Comparison of ENCODE assay signal across 9 cellular contexts in the genomic region with DNA sequence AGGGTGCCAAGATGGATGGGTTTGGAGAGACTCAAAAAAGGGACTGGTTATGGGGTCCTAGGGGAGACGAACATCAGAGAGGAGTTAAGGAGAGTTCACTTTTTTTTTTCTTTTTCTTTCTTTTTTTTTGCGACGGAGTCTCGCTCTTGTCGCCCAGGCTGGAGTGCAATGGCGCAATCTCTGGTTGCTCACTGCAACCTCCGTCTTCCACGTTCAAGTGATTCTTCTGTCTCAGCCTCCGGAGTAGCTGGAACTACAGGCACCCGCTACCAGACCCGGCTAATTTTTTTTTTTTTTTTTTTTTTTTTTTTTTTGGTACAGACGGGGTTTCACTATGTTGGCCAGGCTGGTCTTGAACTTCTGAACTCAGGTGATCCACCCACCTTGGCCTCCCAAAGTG. TPM values are rescaled to one million over a fixed set of nuclear protein-coding genes. Genes with fewer than 3 reads are reported as not detected.
A peak's percentile ranks its signal among the peaks of the same experiment; 100 is the strongest.
DNase-seq lines count a peak whose midpoint lies in the region; ATAC-seq and TF ChIP-seq lines count a peak whose summit lies in the region.
"Had no signal": no experiment of that assay in that cellular context is flagged by ENCODE, and none has a peak within 500 bp of the region (broad histone marks: within the 10 kb centered on the region; RNA-seq: fewer than 3 reads in every experiment).

No MANE protein-coding gene starts in this region.

- DNase-seq in GM23338 (ENCODE audit: low spot score), result no peak
- no peak for DNase-seq in Peyer's patch
- DNase-seq in fibroblast of lung (ENCODE audit: low read depth in 2 of 2), result no peak
- DNase-seq in gastrocnemius medialis, result no peak
- no peak for DNase-seq in central memory CD4-positive, alpha-beta T cell
- no peak for DNase-seq in HuH-7.5 (ENCODE audit: low spot score)
- DNase-seq in iPS-NIHi7 (ENCODE audit: extremely low spot score), result no peak
- DNase-seq: NCI-H1417 treated with DMSO at 0.1 percent for 48 hours had no signal

- H4K20me1 ChIP-seq in GM23338 (replicated peaks; ENCODE audit: insufficient read depth), result peaks cover 36% of the 10 kb centered on the region
- H4K20me1 ChIP-seq in fibroblast of lung (ENCODE audit: control insufficient read depth, extremely low read depth, insufficient read depth, low read length), result no peaks in the 10 kb centered on the region

- peaks cover 24% of the 10 kb centered on the region for H3K27me3 Mint-ChIP-seq in GM23338 (ENCODE audit: insufficient read depth, low read depth, poor library complexity)

- H3K4me3 Mint-ChIP-seq in GM23338, result peak overlapping the region; percentile 99

- peak overlapping the region; percentile 74; the same call in 1 of the 2 replicates for H3K27ac ChIP-seq in GM23338 (ENCODE audit: low read depth)
- H3K27ac ChIP-seq in Peyer's patch, result peak overlapping the region in 3 of 4 donors; percentile 83 to 94 (median 92)
- no peak overlapping the region for H3K27ac ChIP-seq in fibroblast of lung (ENCODE audit: insufficient read depth, low read length)
- no peak overlapping the region for H3K27ac ChIP-seq in gastrocnemius medialis

- H3K4me3 ChIP-seq in GM23338 (peak overlapping the region; percentile 97), Peyer's patch (peak overlapping the region; percentile 60 to 76 (median 71)), fibroblast of lung (replicated peaks in 1 of 4; ENCODE audit: control extremely low read depth in 1 of 4, insufficient read depth in 1 of 4, low read depth in 3 of 4, low read length in 4 of 4) (peak overlapping the region in 2 of 4 experiments; percentile 29 to 35), gastrocnemius medialis (peak overlapping the region; percentile 27 to 52 (median 45))

- peak overlapping the region; percentile 95 for H3K27ac Mint-ChIP-seq in GM23338

- H2AFZ ChIP-seq in GM23338 (peak overlapping the region; percentile 74), fibroblast of lung (ENCODE audit: low read length) (no peak overlapping the region)

- no peaks in the 10 kb centered on the region for H3K9me2 ChIP-seq in GM23338 (ENCODE audit: insufficient read depth)

- H3K36me3 Mint-ChIP-seq in GM23338 (ENCODE audit: low read depth), result peaks cover 47% of the 10 kb centered on the region

- peaks cover 7% of the 10 kb centered on the region; the same call in 1 of the 2 replicates for H3F3A ChIP-seq in GM23338 (replicated peaks; ENCODE audit: low read depth)

- no peak overlapping the region for H3K9ac ChIP-seq in fibroblast of lung (ENCODE audit: insufficient read depth, low read length)

- H3K36me3 ChIP-seq in GM23338 (ENCODE audit: insufficient read depth) (peaks cover 4% of the 10 kb centered on the region), Peyer's patch (peaks cover 0 to 5% (median 0%) of the 10 kb centered on the region in 3 donors), fibroblast of lung (ENCODE audit: control insufficient read depth, insufficient read depth, low read length) (no peaks in the 10 kb centered on the region), gastrocnemius medialis (no peaks in the 10 kb centered on the region)

- peaks cover 36% of the 10 kb centered on the region for H3K4me1 ChIP-seq in GM23338 (ENCODE audit: insufficient read depth)
- H3K4me1 ChIP-seq in Peyer's patch, result peaks cover 0 to 20% (median 14%) of the 10 kb centered on the region in 4 donors
- no peaks in the 10 kb centered on the region for H3K4me1 ChIP-seq in fibroblast of lung (ENCODE audit: control insufficient read depth, extremely low read depth, insufficient read depth, low read length)
- peaks cover 0 to 13% of the 10 kb centered on the region in 2 donors for H3K4me1 ChIP-seq in gastrocnemius medialis

- TF ChIP-seq CTCF in GM23338 (conservative IDR thresholded peaks at IDR 0.05; ENCODE audit: low read depth in 2 of 2) (no peak), Peyer's patch (IDR thresholded peaks at IDR 0.05) (no peak), fibroblast of lung (conservative IDR thresholded peaks at IDR 0.05 in 1 of 2, IDR thresholded peaks at IDR 0.05 in 1 of 2; ENCODE audit: low read depth in 1 of 2, low read length in 2 of 2) (no peak), gastrocnemius medialis (IDR thresholded peaks at IDR 0.05 in 4 of 5, conservative IDR thresholded peaks at IDR 0.05 in 1 of 5) (no peak)

- H3K27me3 ChIP-seq in GM23338 (ENCODE audit: insufficient read depth), result 0 out of 2 replicates have a peak, but pooled peaks cover 4% of the 10 kb centered on the region
- H3K27me3 ChIP-seq in Peyer's patch, result no peaks in the 10 kb centered on the region
- H3K27me3 ChIP-seq in fibroblast of lung (ENCODE audit: control insufficient read depth, insufficient read depth, low read length), result peaks cover 41% of the 10 kb centered on the region
- H3K27me3 ChIP-seq in gastrocnemius medialis, result peaks cover 24 to 34% (median 29%) of the 10 kb centered on the region in 3 donors

- intact Hi-C loops in gastrocnemius medialis (cut with DNase I; ENCODE audit: low total_unique reads), result no loop called here

- in situ Hi-C loops in gastrocnemius medialis (cut with MboI; ENCODE audit: low sequenced_read_pairs in 4 of 4), result no loop called here

- H3K79me2 ChIP-seq in GM23338 (replicated peaks; ENCODE audit: insufficient read depth) (peaks cover 58% of the 10 kb centered on the region), fibroblast of lung (ENCODE audit: control insufficient read depth, insufficient read depth, low read length) (no peaks in the 10 kb centered on the region)

- H3K4me1 Mint-ChIP-seq in GM23338, result peaks cover 42% of the 10 kb centered on the region

- ATAC-seq in GM23338 (no peak), gastrocnemius medialis (no peak), HG02623 (IDR thresholded peaks at IDR 0.05; ENCODE audit: unreplicated experiment) (no peak)

- 0 out of 3 replicates have a peak, but pooled peaks cover 3% of the 10 kb centered on the region for H3K9me3 Mint-ChIP-seq in GM23338

- H3K4me2 ChIP-seq in GM23338 (peak overlapping the region; percentile 100), fibroblast of lung (ENCODE audit: extremely low read depth, insufficient read depth, low read length) (peak overlapping the region; percentile 66)

- TF ChIP-seq POLR2A in Peyer's patch (IDR thresholded peaks at IDR 0.05), result no peak
- TF ChIP-seq POLR2A in gastrocnemius medialis (IDR thresholded peaks at IDR 0.05), result no peak

- H3K9me3 ChIP-seq in Peyer's patch, result no peaks in the 10 kb centered on the region
- no peaks in the 10 kb centered on the region for H3K9me3 ChIP-seq in fibroblast of lung (ENCODE audit: control insufficient read depth, insufficient read depth, low read depth, low read length)
- H3K9me3 ChIP-seq in gastrocnemius medialis, result no peaks in the 10 kb centered on the region

TF ChIP-seq in GM23338, 12 proteins besides CTCF, POLR2A, EP300 and RAD21 (continues in another document):
- TF ChIP-seq STAT1 (IDR thresholded peaks at IDR 0.05; ENCODE audit: unreplicated experiment), result no peak
- TF ChIP-seq ZNF114 (CRISPR knock-in tag; IDR thresholded peaks at IDR 0.05), result no peak
- TF ChIP-seq CREB1 (CRISPR knock-in tag; IDR thresholded peaks at IDR 0.05; ENCODE audit: low read depth), result no peak
- TF ChIP-seq EZH2 (IDR thresholded peaks at IDR 0.05; ENCODE audit: low read depth, unreplicated experiment), result no peak
- TF ChIP-seq EZH2phosphoT487 (IDR thresholded peaks at IDR 0.05; ENCODE audit: unreplicated experiment), result no peak
- no peak for TF ChIP-seq JUNB (IDR thresholded peaks at IDR 0.05; ENCODE audit: unreplicated experiment)

RNA-seq across cellular contexts. Expression of gene SPINT1, which starts 1.2 kb away (rescaled TPM):
- total RNA-seq in GM23338 (2014; rRNA removed; shearing (Covaris generic)), result 209 and 253 TPM in 2 replicates
- 38.6 and 41.3 TPM in 2 replicates for polyA plus RNA-seq in GM23338 (2016; fragmentation: Nextera tagmentation; extraction: Ambion mirVana)
- 100 to 1,000 TPM; 103 to 991 (median 784) TPM for total RNA-seq in Peyer's patch
- total RNA-seq in fibroblast of lung, result under 0.01 TPM in 2 replicates
- 0.09 and 0.16 TPM in 2 replicates for polyA plus RNA-seq in fibroblast of lung
- polyA plus RNA-seq in fibroblast of lung (2012), result 0.16 and 0.48 TPM in 2 replicates
- 0.70 TPM in 1 of 2 replicates, not detected in the other for polyA minus RNA-seq in fibroblast of lung (ENCODE audit: low replicate concordance)
- total RNA-seq in gastrocnemius medialis, result 1 to 10 TPM in 2 of 4 donors, under 1 TPM in 1, not detected in 1; 0.42 to 5.0 (median 1.0) TPM

RNA-seq across cellular contexts. Expression of gene PPP1R14D, which starts 16.5 kb away (rescaled TPM):
- total RNA-seq in GM23338 (2014; rRNA removed; shearing (Covaris generic)), result not detected in 2 replicates
- not detected in 2 replicates for polyA plus RNA-seq in GM23338 (2016; fragmentation: Nextera tagmentation; extraction: Ambion mirVana)
- total RNA-seq in Peyer's patch, result 100 to 1,000 TPM in 2 of 4 donors, 10 to 100 TPM in 2; 42.9 to 217 (median 148) TPM
- not detected in 2 replicates for total RNA-seq in fibroblast of lung
- not detected in 2 replicates for polyA plus RNA-seq in fibroblast of lung
- not detected in 2 replicates for polyA plus RNA-seq in fibroblast of lung (2012)
- not detected in 2 replicates for polyA minus RNA-seq in fibroblast of lung (ENCODE audit: low replicate concordance)
- total RNA-seq in gastrocnemius medialis, result under 1 TPM in 1 of 4 donors, not detected in 3; 0.51 TPM

RNA-seq across cellular contexts. Expression of gene RHOV, which starts 29.0 kb away (rescaled TPM):
- 2.9 and 4.7 TPM in 2 replicates for total RNA-seq in GM23338 (2014; rRNA removed; shearing (Covaris generic))
- 3.0 and 4.4 TPM in 2 replicates for polyA plus RNA-seq in GM23338 (2016; fragmentation: Nextera tagmentation; extraction: Ambion mirVana)
- 1 to 10 TPM in 1 of 4 donors, under 1 TPM in 2, not detected in 1; 0.67 to 1.6 (median 0.88) TPM for total RNA-seq in Peyer's patch
- under 0.01 TPM in 1 of 2 replicates, not detected in the other for total RNA-seq in fibroblast of lung
- polyA plus RNA-seq in fibroblast of lung, result not detected in 2 replicates
- polyA plus RNA-seq in fibroblast of lung (2012), result not detected in 2 replicates
- polyA minus RNA-seq in fibroblast of lung (ENCODE audit: low replicate concordance), result not detected in 2 replicates
- not detected for total RNA-seq in gastrocnemius medialis

RNA-seq across cellular contexts. Expression of gene DNAJC17, which starts 37.8 kb away (rescaled TPM):
- 23.0 and 35.0 TPM in 2 replicates for total RNA-seq in GM23338 (2014; rRNA removed; shearing (Covaris generic))
- polyA plus RNA-seq in GM23338 (2016; fragmentation: Nextera tagmentation; extraction: Ambion mirVana) (77.6 and 81.6 TPM in 2 replicates), fibroblast of lung (41.8 and 51.3 TPM in 2 replicates)
- total RNA-seq in Peyer's patch (10 to 100 TPM; 26.9 to 37.1 (median 32.9) TPM), fibroblast of lung (12.8 and 17.7 TPM in 2 replicates), gastrocnemius medialis (10 to 100 TPM in 2 of 4 donors, 1 to 10 TPM in 2; 5.3 to 25.0 (median 11.4) TPM)
- polyA plus RNA-seq in fibroblast of lung (2012), result 33.5 and 46.5 TPM in 2 replicates
- polyA minus RNA-seq in fibroblast of lung (ENCODE audit: low replicate concordance), result 8.8 and 11.6 TPM in 2 replicates

RNA-seq across cellular contexts. Expression of gene ZFYVE19, which starts 38.1 kb away (rescaled TPM):
- 22.7 and 23.5 TPM in 2 replicates for total RNA-seq in GM23338 (2014; rRNA removed; shearing (Covaris generic))
- polyA plus RNA-seq in GM23338 (2016; fragmentation: Nextera tagmentation; extraction: Ambion mirVana), result 8.5 and 9.8 TPM in 2 replicates
- 100 to 1,000 TPM in 1 of 4 donors, 10 to 100 TPM in 3; 56.9 to 110 (median 79.9) TPM for total RNA-seq in Peyer's patch
- 21.3 and 23.6 TPM in 2 replicates for total RNA-seq in fibroblast of lung
- polyA plus RNA-seq in fibroblast of lung, result 14.1 and 26.2 TPM in 2 replicates
- polyA plus RNA-seq in fibroblast of lung (2012), result 11.6 and 17.4 TPM in 2 replicates
- 19.0 and 32.3 TPM in 2 replicates for polyA minus RNA-seq in fibroblast of lung (ENCODE audit: low replicate concordance)
- 10 to 100 TPM; 11.4 to 18.9 (median 14.7) TPM for total RNA-seq in gastrocnemius medialis

Comparison
In these comparisons a context has a peak if more than half of its experiments do, and no peak if none do; other contexts are left out.
1. H3K27ac ChIP-seq: peak in GM23338 (single experiment) and Peyer's patch (3 of 4); none in fibroblast of lung (single experiment) and gastrocnemius medialis (0 of 4).
2. RNA of gene SPINT1, which starts 1.2 kb away (total RNA-seq): 103 to 991 TPM in Peyer's patch and 209 to 253 TPM in GM23338; 0.42 to 5.0 TPM in gastrocnemius medialis and under 0.01 TPM in fibroblast of lung; every median in the first group is over 10 times any median in the second.
3. RNA of gene PPP1R14D, which starts 16.5 kb away (total RNA-seq): 42.9 to 217 TPM in Peyer's patch; not detected in GM23338, not detected in fibroblast of lung and 0.51 TPM in gastrocnemius medialis; every median in the first group is over 10 times any median in the second.